ENCODE assay signal across 23 cellular contexts in the genomic region with DNA sequence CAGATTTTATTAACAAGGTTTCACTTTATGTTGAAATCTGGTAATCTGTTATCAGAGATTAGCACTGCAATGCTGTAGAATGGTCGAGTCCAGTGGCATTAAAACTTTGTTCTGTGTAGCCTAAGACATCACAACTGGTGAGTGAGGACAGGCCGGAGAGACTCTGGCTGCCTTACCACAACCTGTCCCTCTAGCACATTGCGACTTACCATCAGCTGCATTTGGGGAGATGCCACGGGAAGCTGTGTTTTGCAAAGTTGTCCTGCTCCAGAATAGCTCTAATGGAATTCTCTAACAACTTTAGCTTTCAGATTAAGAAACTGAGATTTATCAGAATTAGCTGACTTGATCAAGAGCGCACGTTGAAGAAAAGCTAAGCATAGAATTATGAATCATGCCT.
"Had no signal": no experiment of that assay in that cellular context is flagged by ENCODE, and none has a peak within 500 bp of the region (broad histone marks: within the 10 kb centered on the region; RNA-seq: fewer than 3 reads in every experiment).

No MANE protein-coding gene starts in this region.

- H3K9me3 ChIP-seq: MG63, SK-N-SH had no signal

- ATAC-seq: HepG2, Panc1, PC-3 had no signal

- H3K4me3 ChIP-seq: MG63 had no signal

- H3K27me3 ChIP-seq: MG63 had no signal

- H3K36me3 ChIP-seq: MG63 had no signal

- FAIRE-seq: HepG2 had no signal

- DNase-seq: IMR-90, Karpas-422, KG1, MG63, NCI-H1092, NCI-H1105 treated with DMSO at 0.1 percent for 48 hours, NCI-H1417 treated with DMSO at 0.1 percent for 48 hours, NCI-H146, NCI-H1694 treated with DMSO at 0.1 percent for 48 hours, NCI-H2029, NCI-H2081 treated with DMSO at 0.1 percent for 48 hours, NCI-H2171, NCI-H226, NCI-H446, NCI-H510A, NCI-H524 treated with DMSO at 0.1 percent for 48 hours, NCI-H774, PC-3, SIG-M5, SK-N-SH had no signal

- H3K27ac ChIP-seq: RWPE1 had no signal
